ENCODE assay signal across 1 cellular context in the genomic region with DNA sequence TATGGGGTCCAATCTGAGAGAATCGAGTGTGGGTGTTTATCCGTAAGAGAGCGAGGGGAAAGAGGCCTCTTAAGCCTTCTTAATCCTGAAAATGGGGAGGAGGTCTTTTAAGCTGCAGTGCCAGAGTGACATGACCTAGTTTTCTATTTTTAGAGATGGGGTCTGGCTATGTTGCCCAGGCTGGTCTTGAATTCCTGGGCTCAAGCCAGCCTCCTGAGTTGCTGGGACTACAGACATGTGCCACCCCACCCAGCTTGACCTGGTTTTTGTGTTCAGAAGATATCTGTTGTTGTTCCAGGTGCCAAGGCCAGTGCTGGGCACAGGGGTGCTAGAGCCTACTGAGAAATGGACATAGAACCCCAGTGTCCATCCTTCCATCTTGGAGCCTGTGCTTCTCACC.
TF ChIP-seq lines count a peak whose summit lies in the region.

No MANE protein-coding gene starts in this region.

TF ChIP-seq in GM12891, 5 proteins besides CTCF, POLR2A, EP300 and RAD21:
- TF ChIP-seq TAF1 (IDR thresholded peaks at IDR 0.05; ENCODE audit: low read depth, low read length) (no peak), POLR2AphosphoS5 (IDR thresholded peaks at IDR 0.05; ENCODE audit: low read depth, low read length) (no peak), POU2F2 (IDR thresholded peaks at IDR 0.05; ENCODE audit: low read depth, low read length) (no peak), PAX5 (IDR thresholded peaks at IDR 0.05; ENCODE audit: insufficient read depth, low read length, severe bottlenecking) (no peak), SPI1 (IDR thresholded peaks at IDR 0.05; ENCODE audit: low read depth, low read length) (no peak)
